ENCODE assay signal across 34 cellular contexts in genomic region chr7:142899661-142900060, GRCh38. TPM values are rescaled to one million over a fixed set of nuclear protein-coding genes. Genes with fewer than 3 reads are reported as not detected.
"Had no signal": no experiment of that assay in that cellular context is flagged by ENCODE, and none has a peak within 500 bp of the region (broad histone marks: within the 10 kb centered on the region; RNA-seq: fewer than 3 reads in every experiment).

No MANE protein-coding gene starts in this region.

- H3K27ac ChIP-seq: left lung, lower lobe of right lung, neutrophil, parathyroid adenoma, psoas muscle, right atrium auricular region, right lobe of liver, tibial nerve, upper lobe of left lung, vagina had no signal

- DNase-seq: hippocampal formation; kidney; left colon; left lung; lower lobe of right lung; mammary epithelial cell; mesenchymal stem cell; naive thymus-derived CD8-positive, alpha-beta T cell; occipital lobe; psoas muscle; right lobe of liver; stimulated activated CD4-positive, alpha-beta T cell treated with anti-CD3 and anti-CD28 coated beads, Interleukin-1b, Interleukin-23, amount 100 ng/mL, for 48 hours; stimulated activated CD4-positive, alpha-beta T cell treated with anti-CD3 and anti-CD28 coated beads, Interleukin-2, amount 100 ng/mL, for 48 hours; stimulated activated CD4-positive, alpha-beta T cell treated with anti-CD3 and anti-CD28 coated beads, Interleukin-4, amount 100 ng/mL, for 4 hours; stimulated activated CD8-positive, alpha-beta memory T cell treated with anti-CD3 and anti-CD28 coated beads, Interleukin-4, amount 100 ng/mL, for 48 hours; stimulated activated naive CD4-positive, alpha-beta T cell treated with Interleukin-2 at 50 U/mL for 16 hours; stimulated activated naive CD8-positive, alpha-beta T cell treated with anti-CD3 and anti-CD28 coated beads, Interleukin-15, amount 100 ng/mL, for 72 hours; substantia nigra; upper lobe of left lung had no signal

- H3K4me1 ChIP-seq: left lung, lower lobe of right lung, parathyroid adenoma, psoas muscle, right atrium auricular region, right lobe of liver, tibial nerve, upper lobe of left lung, vagina had no signal

- H3K36me3 ChIP-seq: left lung, lower lobe of right lung, neutrophil, right atrium auricular region, right lobe of liver, tibial nerve, upper lobe of left lung, vagina had no signal

- H3K27me3 ChIP-seq: left lung, neutrophil, right atrium auricular region, right lobe of liver, tibial nerve, upper lobe of left lung, vagina had no signal

- H3K9me3 ChIP-seq: neutrophil, psoas muscle, right lobe of liver, vagina had no signal

- H3K4me3 ChIP-seq: left lung, lower lobe of right lung, psoas muscle, right atrium auricular region, right lobe of liver, smooth muscle cell, tibial nerve, upper lobe of left lung, vagina had no signal

- ATAC-seq: left colon; lower lobe of right lung; naive thymus-derived CD8-positive, alpha-beta T cell; psoas muscle; right lobe of liver; stimulated activated memory B cell treated with anti-CD40 and anti-IgM and Interleukin-4, amounts not matched to agents 10 μg/mL and 1 μg/mL and 100 μg/mL, for 72 hours; stimulated activated naive CD8-positive, alpha-beta T cell treated with anti-CD3 and anti-CD28 coated beads, Interleukin-15, amount 100 ng/mL, for 72 hours had no signal

RNA-seq across cellular contexts. Expression of gene TRPV6, which starts 14.1 kb away (rescaled TPM):
- total RNA-seq: naive thymus-derived CD8-positive, alpha-beta T cell; osteocyte; posterior vena cava; psoas muscle; skeletal muscle tissue; smooth muscle cell had no signal

RNA-seq across cellular contexts. Expression of gene TRPV5, which starts 33.9 kb away (rescaled TPM):
- total RNA-seq: left colon, left lung, lower lobe of right lung, mammary epithelial cell, mucosa of gallbladder, osteocyte, posterior vena cava, right atrium auricular region, right lobe of liver, skeletal muscle tissue, smooth muscle cell, temporal lobe, upper lobe of left lung, vagina had no signal

RNA-seq across cellular contexts. Expression of gene LLCFC1, which starts 39.6 kb away (rescaled TPM):
- total RNA-seq: kidney; left colon; liver; lower lobe of right lung; mammary epithelial cell; mucosa of gallbladder; naive thymus-derived CD8-positive, alpha-beta T cell; neural crest cell; occipital lobe; osteocyte; posterior vena cava; psoas muscle; right atrium auricular region; right lobe of liver; skeletal muscle tissue; smooth muscle cell; temporal lobe; tibial nerve; upper lobe of left lung; urinary bladder; vagina had no signal
